Comparison of ENCODE assay signal across 1 cellular context in genomic region chr17:79777166-79777843, GRCh38.
TF ChIP-seq lines count a peak whose summit lies in the region.

No MANE protein-coding gene starts in this region.

TF ChIP-seq in HEK293, 187 proteins besides CTCF, POLR2A, EP300 and RAD21 (continued from another document):
- TF ChIP-seq ZBTB10 (tag by site-specific recombination; IDR thresholded peaks at IDR 0.05) (peak; percentile 93), ZNF132 (tag by site-specific recombination; IDR thresholded peaks at IDR 0.05; ENCODE audit: borderline replicate concordance) (no peak), ZNF335 (tag by site-specific recombination; conservative IDR thresholded peaks at IDR 0.05) (peak; percentile 76), SCRT2 (tag by site-specific recombination; IDR thresholded peaks at IDR 0.05) (no peak), BCL11B (tag by site-specific recombination; IDR thresholded peaks at IDR 0.05; ENCODE audit: low read depth) (no peak), ZNF488 (tag by site-specific recombination; IDR thresholded peaks at IDR 0.05) (no peak), ZNF621 (tag by site-specific recombination; IDR thresholded peaks at IDR 0.05) (no peak), ZNF530 (tag by site-specific recombination; IDR thresholded peaks at IDR 0.05; ENCODE audit: low read depth) (no peak), YY2 (tag by site-specific recombination; IDR thresholded peaks at IDR 0.05) (no peak), ZNF157 (tag by site-specific recombination; IDR thresholded peaks at IDR 0.05) (no peak), KLF7 (tag by site-specific recombination; IDR thresholded peaks at IDR 0.05; ENCODE audit: borderline replicate concordance) (peak; percentile 97), ZNF10 (tag by site-specific recombination; IDR thresholded peaks at IDR 0.05) (no peak), ZNF843 (tag by site-specific recombination; IDR thresholded peaks at IDR 0.05) (peak; percentile 49; the same call in 1 of the 2 replicates), ZBTB11 (tag by site-specific recombination; conservative IDR thresholded peaks at IDR 0.05; ENCODE audit: low read depth) (peak; percentile 37; the same call in 1 of the 2 replicates), ZIC2 (tag by site-specific recombination; IDR thresholded peaks at IDR 0.05) (peak; percentile 60), ZNF629 (tag by site-specific recombination; IDR thresholded peaks at IDR 0.05) (peak; percentile 29; the same call in 1 of the 2 replicates), ZNF48 (tag by site-specific recombination; IDR thresholded peaks at IDR 0.05) (no peak), ZNF544 (tag by site-specific recombination; IDR thresholded peaks at IDR 0.05) (no peak), ZNF701 (tag by site-specific recombination; IDR thresholded peaks at IDR 0.05) (no peak), ZNF138 (tag by site-specific recombination; IDR thresholded peaks at IDR 0.05; ENCODE audit: borderline replicate concordance) (no peak), ZNF626 (tag by site-specific recombination; IDR thresholded peaks at IDR 0.05) (no peak), SP3 (tag by site-specific recombination; IDR thresholded peaks at IDR 0.05) (peak; percentile 69), ZNF792 (tag by site-specific recombination; IDR thresholded peaks at IDR 0.05) (no peak), ZBTB44 (tag by site-specific recombination; IDR thresholded peaks at IDR 0.05) (no peak), TCF7L2 (IDR thresholded peaks at IDR 0.05; ENCODE audit: borderline replicate concordance, low read depth, low read length) (no peak), ZNF202 (tag by site-specific recombination; IDR thresholded peaks at IDR 0.05; ENCODE audit: borderline replicate concordance) (no peak), ZNF37A (tag by site-specific recombination; IDR thresholded peaks at IDR 0.05) (no peak), ZNF600 (tag by site-specific recombination; IDR thresholded peaks at IDR 0.05) (peak; percentile 46; the same call in 1 of the 2 replicates), ZNF560 (tag by site-specific recombination; IDR thresholded peaks at IDR 0.05; ENCODE audit: borderline replicate concordance) (no peak), HOXA7 (CRISPR knock-in tag; IDR thresholded peaks at IDR 0.05; ENCODE audit: borderline replicate concordance) (no peak), EGR2 (tag by site-specific recombination; IDR thresholded peaks at IDR 0.05; ENCODE audit: low read depth) (peak; percentile 65), ZNF24 (tag by site-specific recombination; IDR thresholded peaks at IDR 0.05) (no peak), ZNF514 (tag by site-specific recombination; IDR thresholded peaks at IDR 0.05) (no peak), ZNF302 (tag by site-specific recombination; IDR thresholded peaks at IDR 0.05; ENCODE audit: low read depth) (no peak), TRIM28 (IDR thresholded peaks at IDR 0.05; ENCODE audit: borderline replicate concordance, low read length) (no peak)
- TF ChIP-seq, protein P1, sequence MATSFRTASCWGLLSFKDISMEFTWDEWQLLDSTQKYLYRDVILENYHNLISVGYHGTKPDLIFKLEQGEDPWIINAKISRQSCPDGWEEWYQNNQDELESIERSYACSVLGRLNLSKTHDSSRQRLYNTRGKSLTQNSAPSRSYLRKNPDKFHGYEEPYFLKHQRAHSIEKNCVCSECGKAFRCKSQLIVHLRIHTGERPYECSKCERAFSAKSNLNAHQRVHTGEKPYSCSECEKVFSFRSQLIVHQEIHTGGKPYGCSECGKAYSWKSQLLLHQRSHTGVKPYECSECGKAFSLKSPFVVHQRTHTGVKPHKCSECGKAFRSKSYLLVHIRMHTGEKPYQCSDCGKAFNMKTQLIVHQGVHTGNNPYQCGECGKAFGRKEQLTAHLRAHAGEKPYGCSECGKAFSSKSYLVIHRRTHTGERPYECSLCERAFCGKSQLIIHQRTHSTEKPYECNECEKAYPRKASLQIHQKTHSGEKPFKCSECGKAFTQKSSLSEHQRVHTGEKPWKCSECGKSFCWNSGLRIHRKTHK (tag by site-specific recombination; IDR thresholded peaks at IDR 0.05): no peak
- TF ChIP-seq, protein P2, sequence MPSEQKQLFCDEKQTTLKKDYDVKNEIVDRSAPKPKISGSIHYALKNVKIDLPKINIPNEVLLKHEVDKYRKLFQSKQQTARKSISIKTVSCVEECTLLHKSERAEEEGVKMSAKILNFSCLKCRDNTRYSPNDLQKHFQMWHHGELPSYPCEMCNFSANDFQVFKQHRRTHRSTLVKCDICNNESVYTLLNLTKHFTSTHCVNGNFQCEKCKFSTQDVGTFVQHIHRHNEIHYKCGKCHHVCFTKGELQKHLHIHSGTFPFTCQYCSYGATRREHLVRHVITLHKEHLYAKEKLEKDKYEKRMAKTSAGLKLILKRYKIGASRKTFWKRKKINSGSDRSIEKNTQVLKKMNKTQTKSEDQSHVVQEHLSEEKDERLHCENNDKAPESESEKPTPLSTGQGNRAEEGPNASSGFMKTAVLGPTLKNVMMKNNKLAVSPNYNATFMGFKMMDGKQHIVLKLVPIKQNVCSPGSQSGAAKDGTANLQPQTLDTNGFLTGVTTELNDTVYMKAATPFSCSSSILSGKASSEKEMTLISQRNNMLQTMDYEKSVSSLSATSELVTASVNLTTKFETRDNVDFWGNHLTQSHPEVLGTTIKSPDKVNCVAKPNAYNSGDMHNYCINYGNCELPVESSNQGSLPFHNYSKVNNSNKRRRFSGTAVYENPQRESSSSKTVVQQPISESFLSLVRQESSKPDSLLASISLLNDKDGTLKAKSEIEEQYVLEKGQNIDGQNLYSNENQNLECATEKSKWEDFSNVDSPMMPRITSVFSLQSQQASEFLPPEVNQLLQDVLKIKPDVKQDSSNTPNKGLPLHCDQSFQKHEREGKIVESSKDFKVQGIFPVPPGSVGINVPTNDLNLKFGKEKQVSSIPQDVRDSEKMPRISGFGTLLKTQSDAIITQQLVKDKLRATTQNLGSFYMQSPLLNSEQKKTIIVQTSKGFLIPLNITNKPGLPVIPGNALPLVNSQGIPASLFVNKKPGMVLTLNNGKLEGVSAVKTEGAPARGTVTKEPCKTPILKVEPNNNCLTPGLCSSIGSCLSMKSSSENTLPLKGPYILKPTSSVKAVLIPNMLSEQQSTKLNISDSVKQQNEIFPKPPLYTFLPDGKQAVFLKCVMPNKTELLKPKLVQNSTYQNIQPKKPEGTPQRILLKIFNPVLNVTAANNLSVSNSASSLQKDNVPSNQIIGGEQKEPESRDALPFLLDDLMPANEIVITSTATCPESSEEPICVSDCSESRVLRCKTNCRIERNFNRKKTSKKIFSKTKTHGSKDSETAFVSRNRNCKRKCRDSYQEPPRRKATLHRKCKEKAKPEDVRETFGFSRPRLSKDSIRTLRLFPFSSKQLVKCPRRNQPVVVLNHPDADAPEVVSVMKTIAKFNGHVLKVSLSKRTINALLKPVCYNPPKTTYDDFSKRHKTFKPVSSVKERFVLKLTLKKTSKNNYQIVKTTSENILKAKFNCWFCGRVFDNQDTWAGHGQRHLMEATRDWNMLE (tag by site-specific recombination; conservative IDR thresholded peaks at IDR 0.05; ENCODE audit: low read depth): no peak
- TF ChIP-seq, protein P3, sequence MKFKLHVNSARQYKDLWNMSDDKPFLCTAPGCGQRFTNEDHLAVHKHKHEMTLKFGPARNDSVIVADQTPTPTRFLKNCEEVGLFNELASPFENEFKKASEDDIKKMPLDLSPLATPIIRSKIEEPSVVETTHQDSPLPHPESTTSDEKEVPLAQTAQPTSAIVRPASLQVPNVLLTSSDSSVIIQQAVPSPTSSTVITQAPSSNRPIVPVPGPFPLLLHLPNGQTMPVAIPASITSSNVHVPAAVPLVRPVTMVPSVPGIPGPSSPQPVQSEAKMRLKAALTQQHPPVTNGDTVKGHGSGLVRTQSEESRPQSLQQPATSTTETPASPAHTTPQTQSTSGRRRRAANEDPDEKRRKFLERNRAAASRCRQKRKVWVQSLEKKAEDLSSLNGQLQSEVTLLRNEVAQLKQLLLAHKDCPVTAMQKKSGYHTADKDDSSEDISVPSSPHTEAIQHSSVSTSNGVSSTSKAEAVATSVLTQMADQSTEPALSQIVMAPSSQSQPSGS (tag by site-specific recombination; IDR thresholded peaks at IDR 0.05; ENCODE audit: low read depth): no peak
